ENCODE assay signal across 21 cellular contexts in the genomic region with DNA sequence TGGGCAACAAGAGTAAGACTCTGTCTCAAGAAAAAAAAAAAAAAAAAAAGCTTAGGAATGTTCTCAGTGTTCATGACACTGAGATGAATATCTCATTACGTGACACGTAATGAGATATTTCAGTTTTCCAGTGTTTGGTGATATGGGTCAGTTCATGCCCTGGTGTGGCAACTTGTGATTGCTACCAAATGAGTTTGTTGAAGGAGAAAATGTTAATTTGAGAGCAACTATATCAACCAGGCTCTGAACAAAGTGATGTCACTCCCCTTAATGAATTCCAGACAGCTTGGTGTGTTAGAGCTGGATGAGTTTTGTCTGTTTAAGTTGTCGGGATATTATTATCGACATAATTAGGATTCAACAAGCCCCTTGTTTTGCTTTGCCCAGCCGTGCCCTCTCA.
DNase-seq lines count a peak whose midpoint lies in the region; ATAC-seq and TF ChIP-seq lines count a peak whose summit lies in the region.
"Had no signal": no experiment of that assay in that cellular context is flagged by ENCODE, and none has a peak within 500 bp of the region (broad histone marks: within the 10 kb centered on the region; RNA-seq: fewer than 3 reads in every experiment).

No MANE protein-coding gene starts in this region.

- TF ChIP-seq EP300 in sigmoid colon (IDR thresholded peaks at IDR 0.05), result no peak

- H3K27me3 ChIP-seq in sigmoid colon, result peaks cover 0 to 4% (median 0%) of the 10 kb centered on the region in 3 donors
- H3K27me3 ChIP-seq: vagina had no signal

- no peak for TF ChIP-seq POLR2A in sigmoid colon (IDR thresholded peaks at IDR 0.05)

- no peaks in the 10 kb centered on the region for H3K4me1 ChIP-seq in sigmoid colon
- H3K4me1 ChIP-seq: A549, vagina had no signal

- H3K36me3 ChIP-seq in sigmoid colon, result no peaks in the 10 kb centered on the region
- H3K36me3 ChIP-seq: vagina had no signal

- intact Hi-C loops in sigmoid colon (cut with DNase I), result no loop called here

- no peak overlapping the region for H3K4me3 ChIP-seq in astrocyte of the spinal cord (ENCODE audit: low read depth, low read length)
- H3K4me3 ChIP-seq in sigmoid colon, result no peak overlapping the region
- H3K4me3 ChIP-seq: A549, SK-N-MC, vagina had no signal

- TF ChIP-seq CTCF in astrocyte of the spinal cord (IDR thresholded peaks at IDR 0.05; ENCODE audit: low read depth, low read length) (no peak), sigmoid colon (IDR thresholded peaks at IDR 0.05) (no peak)

- no peak overlapping the region for H3K27ac ChIP-seq in sigmoid colon
- H3K27ac ChIP-seq: A549, SK-N-MC, vagina had no signal

- 91 to 93% methylated on average over 5 of the region's 5 CpGs for WGBS in sigmoid colon, 2 donors

- H3K9me3 ChIP-seq in sigmoid colon, result no peaks in the 10 kb centered on the region
- H3K9me3 ChIP-seq: A549, vagina had no signal

- in situ Hi-C loops in astrocyte of the spinal cord (cut with HindIII; ENCODE audit: low sequenced_read_pairs), result no loop called here

- no peak for ATAC-seq in GM21515 (IDR thresholded peaks at IDR 0.05; ENCODE audit: unreplicated experiment)
- no peak for ATAC-seq in GM18519 (IDR thresholded peaks at IDR 0.05; ENCODE audit: low FRiP score, unreplicated experiment)
- ATAC-seq: A549; activated T-cell treated with anti-CD3 and anti-CD28 coated beads, Interleukin-2, amount 50 U/mL, for 4 hours; natural killer cell treated with Interleukin-12 subunit alpha and Interleukin-12 subunit beta and Interleukin-15 and Interleukin-18, amount 100 ng/mL, for 72 hours had no signal

- DNase-seq in AG08396 (ENCODE audit: low spot score) (peak; percentile 53), HCEC 1CT (peak; percentile 55), astrocyte of the spinal cord (ENCODE audit: low read depth, low spot score) (peak; percentile 17), iris pigment epithelial cell (ENCODE audit: low read depth) (peak; percentile 39), NCI-H2196 treated with DMSO at 0.1 percent for 48 hours (lab: John Stamatoyannopoulos, UW; ENCODE audit: unreplicated experiment) (no peak), sigmoid colon (no peak)
- DNase-seq: activated CD4-positive, CD25-positive, alpha-beta regulatory T cell treated with anti-CD3 and anti-CD28 coated beads, Interleukin-2, amount 50 U/mL, for 72 hours; activated T-cell treated with anti-CD3 and anti-CD28 coated beads, Interleukin-2, amount 50 U/mL, for 4 hours; CD4-positive, alpha-beta T cell; cortex of kidney; H7; MM.1S; small intestine; stimulated activated CD4-positive, alpha-beta T cell treated with anti-CD3 and anti-CD28 coated beads, Interleukin-4, amount 100 ng/mL, for 24 hours; substantia nigra had no signal

Comparison
In these comparisons a context has a peak if more than half of its experiments do, and no peak if none do; other contexts are left out.
1. DNase-seq: peak in AG08396 (single experiment), HCEC 1CT (single experiment), astrocyte of the spinal cord (single experiment) and iris pigment epithelial cell (single experiment); none in NCI-H2196 treated with DMSO at 0.1 percent for 48 hours (single experiment) and sigmoid colon (single experiment).